In the genomic region with DNA sequence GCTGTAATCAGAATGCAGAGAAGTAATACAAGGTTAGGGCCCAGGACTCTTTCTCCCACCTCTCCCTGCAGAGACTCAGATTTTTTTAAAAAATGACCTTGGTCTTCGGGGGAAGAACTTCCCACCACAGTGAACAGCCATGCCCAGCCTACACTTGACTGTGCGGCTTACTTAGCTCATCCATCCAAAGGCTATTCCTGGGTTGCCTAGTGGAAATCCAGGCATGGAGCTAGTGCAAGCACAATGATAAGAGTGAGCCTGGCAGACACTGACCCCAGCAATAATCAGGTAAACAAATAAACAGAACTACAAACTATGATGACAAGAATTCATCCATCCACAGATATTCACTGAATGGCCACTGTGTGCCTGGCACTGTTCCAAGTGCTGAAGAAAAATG, we compare ENCODE assay signal across 36 cellular contexts. TPM values are rescaled to one million over a fixed set of nuclear protein-coding genes. Genes with fewer than 3 reads are reported as not detected.
"Had no signal": no experiment of that assay in that cellular context is flagged by ENCODE, and none has a peak within 500 bp of the region (broad histone marks: within the 10 kb centered on the region; RNA-seq: fewer than 3 reads in every experiment).

No MANE protein-coding gene starts in this region.

- H3K9me3 ChIP-seq: ascending aorta, Peyer's patch had no signal

- H3K9ac ChIP-seq: KMS-11 had no signal

- H3K4me3 Mint-ChIP-seq: activated B cell treated with CpG ODN at 0.5 μM for 24 hours; activated CD8-positive, alpha-beta T cell treated with anti-CD3 and anti-CD28 coated beads for 36 hours; activated naive CD4-positive, alpha-beta T cell treated with anti-CD3 and anti-CD28 coated beads, Interleukin-2, amount 50 U/mL, for 24 hours; activated naive CD8-positive, alpha-beta T cell treated with anti-CD3 and anti-CD28 coated beads, Interleukin-2, amount 10 ng/mL, durations not matched to agents 7 days and 5 days; activated T-cell treated with anti-CD3 and anti-CD28 coated beads, Interleukin-2, amount 50 U/mL, for 24 hours had no signal

- ATAC-seq: activated CD8-positive, alpha-beta T cell treated with anti-CD3 and anti-CD28 coated beads for 36 hours; PC-3 had no signal

- H3K4me1 Mint-ChIP-seq: activated B cell treated with CpG ODN at 0.5 μM for 24 hours; activated naive CD4-positive, alpha-beta T cell treated with anti-CD3 and anti-CD28 coated beads, Interleukin-2, amount 50 U/mL, for 24 hours; activated naive CD8-positive, alpha-beta T cell treated with anti-CD3 and anti-CD28 coated beads, Interleukin-2, amount 10 ng/mL, durations not matched to agents 7 days and 5 days had no signal

- H3K36me3 Mint-ChIP-seq: activated naive CD4-positive, alpha-beta T cell treated with anti-CD3 and anti-CD28 coated beads, Interleukin-2, amount 50 U/mL, for 24 hours; activated naive CD8-positive, alpha-beta T cell treated with anti-CD3 and anti-CD28 coated beads, Interleukin-2, amount 10 ng/mL, durations not matched to agents 7 days and 5 days had no signal

- H3K27me3 Mint-ChIP-seq: activated CD8-positive, alpha-beta T cell treated with anti-CD3 and anti-CD28 coated beads for 36 hours; activated naive CD8-positive, alpha-beta T cell treated with anti-CD3 and anti-CD28 coated beads, Interleukin-2, amount 10 ng/mL, durations not matched to agents 7 days and 5 days had no signal

- H3K36me3 ChIP-seq: ascending aorta, cardiac muscle cell, Peyer's patch had no signal

- H3K27ac Mint-ChIP-seq: activated B cell treated with CpG ODN at 0.5 μM for 24 hours; activated CD8-positive, alpha-beta T cell treated with anti-CD3 and anti-CD28 coated beads for 36 hours; activated naive CD4-positive, alpha-beta T cell treated with anti-CD3 and anti-CD28 coated beads, Interleukin-2, amount 50 U/mL, for 24 hours; activated naive CD8-positive, alpha-beta T cell treated with anti-CD3 and anti-CD28 coated beads, Interleukin-2, amount 10 ng/mL, durations not matched to agents 7 days and 5 days; activated T-cell treated with anti-CD3 and anti-CD28 coated beads, Interleukin-2, amount 50 U/mL, for 24 hours; activated T-helper 2 cell treated with anti-CD3 and anti-CD28 coated beads, Interferon-gamma antibody, Interleukin-2, Interleukin-4, amounts not matched to agents 10 μg/mL and 5 μg/mL and 100 μg/mL, durations not matched to agents 14 hours and 24 hours and 36 hours had no signal

- DNase-seq: activated B cell treated with CpG ODN at 0.5 μM for 24 hours; activated CD4-positive, alpha-beta T cell treated with anti-CD3 and anti-CD28 coated beads for 4 hours; activated CD4-positive, CD25-positive, alpha-beta regulatory T cell treated with anti-CD3 and anti-CD28 coated beads, Interleukin-2, amount 50 U/mL, for 72 hours; activated CD8-positive, alpha-beta T cell treated with anti-CD3 and anti-CD28 coated beads for 36 hours; activated gamma-delta T cell; activated naive CD4-positive, alpha-beta T cell treated with Interleukin-2 at 50 U/mL for 16 hours; activated naive CD8-positive, alpha-beta T cell treated with anti-CD3 and anti-CD28 coated beads, Interleukin-2, amount 10 ng/mL, durations not matched to agents 7 days and 5 days; activated T-cell treated with anti-CD3 and anti-CD28 coated beads, Interleukin-2, amount 50 U/mL, for 24 hours; amygdala; MM.1S; MV-4-11; NCI-H1092; NCI-H146; NCI-H187; NCI-H2029 treated with DMSO at 0.1 percent for 48 hours; NCI-H2107; NCI-H2171; NCI-H510A; NCI-H526; NCI-H748 treated with DMSO at 0.1 percent for 48 hours; NK-92 treated with Interleukin-12 subunit alpha and Interleukin-12 subunit beta, amount 100 ng/mL, for 24 hours; PC-3; Peyer's patch; RPMI8226; SW 1271; T-helper 1 cell; T-helper 2 cell; T-helper 9 cell had no signal

- H3K4me3 ChIP-seq: ascending aorta, cardiac muscle cell, Peyer's patch had no signal

- H3K27ac ChIP-seq: ascending aorta, cardiac muscle cell, KMS-11, Peyer's patch, VCaP had no signal

- H3K9me3 Mint-ChIP-seq: activated B cell treated with CpG ODN at 0.5 μM for 24 hours; activated CD8-positive, alpha-beta T cell treated with anti-CD3 and anti-CD28 coated beads for 36 hours; activated naive CD4-positive, alpha-beta T cell treated with anti-CD3 and anti-CD28 coated beads, Interleukin-2, amount 50 U/mL, for 24 hours; activated naive CD8-positive, alpha-beta T cell treated with anti-CD3 and anti-CD28 coated beads, Interleukin-2, amount 10 ng/mL, durations not matched to agents 7 days and 5 days; activated T-cell treated with anti-CD3 and anti-CD28 coated beads, Interleukin-2, amount 50 U/mL, for 24 hours; activated T-helper 2 cell treated with anti-CD3 and anti-CD28 coated beads, Interferon-gamma antibody, Interleukin-2, Interleukin-4, amounts not matched to agents 10 μg/mL and 5 μg/mL and 100 μg/mL, durations not matched to agents 14 hours and 24 hours and 36 hours had no signal

- H3K27me3 ChIP-seq: ascending aorta, cardiac muscle cell, Peyer's patch had no signal

- H3K4me2 ChIP-seq: KMS-11 had no signal

RNA-seq across cellular contexts. Expression of gene SERPINA5, which starts 14.7 kb away (rescaled TPM):
- total RNA-seq: activated B cell treated with CpG ODN at 0.5 μM for 24 hours; activated CD8-positive, alpha-beta memory T cell treated with anti-CD3 and anti-CD28 coated beads for 36 hours; activated CD8-positive, alpha-beta T cell treated with anti-CD3 and anti-CD28 coated beads for 36 hours; activated naive CD8-positive, alpha-beta T cell treated with anti-CD3 and anti-CD28 coated beads, Interleukin-2, amount 10 ng/mL, durations not matched to agents 7 days and 5 days; activated T-helper 2 cell treated with anti-CD3 and anti-CD28 coated beads, Interferon-gamma antibody, Interleukin-2, Interleukin-4, amounts not matched to agents 10 μg/mL and 5 μg/mL and 100 μg/mL, durations not matched to agents 14 hours and 24 hours and 36 hours; cardiac muscle cell; PC-3; Peyer's patch had no signal
- polyA plus RNA-seq: cardiac muscle cell had no signal

RNA-seq across cellular contexts. Expression of gene SERPINA3, which starts 16.3 kb away (rescaled TPM):
- total RNA-seq: activated B cell treated with CpG ODN at 0.5 μM for 24 hours; activated CD8-positive, alpha-beta memory T cell treated with anti-CD3 and anti-CD28 coated beads for 36 hours; activated CD8-positive, alpha-beta T cell treated with anti-CD3 and anti-CD28 coated beads for 36 hours; activated naive CD8-positive, alpha-beta T cell treated with anti-CD3 and anti-CD28 coated beads, Interleukin-2, amount 10 ng/mL, durations not matched to agents 7 days and 5 days; activated T-helper 2 cell treated with anti-CD3 and anti-CD28 coated beads, Interferon-gamma antibody, Interleukin-2, Interleukin-4, amounts not matched to agents 10 μg/mL and 5 μg/mL and 100 μg/mL, durations not matched to agents 14 hours and 24 hours and 36 hours; cardiac muscle cell; PC-3 had no signal

RNA-seq across cellular contexts. Expression of gene SERPINA4, which starts 34.7 kb away (rescaled TPM):
- total RNA-seq: activated B cell treated with CpG ODN at 0.5 μM for 24 hours; activated CD8-positive, alpha-beta memory T cell treated with anti-CD3 and anti-CD28 coated beads for 36 hours; activated CD8-positive, alpha-beta T cell treated with anti-CD3 and anti-CD28 coated beads for 36 hours; activated naive CD8-positive, alpha-beta T cell treated with anti-CD3 and anti-CD28 coated beads, Interleukin-2, amount 10 ng/mL, durations not matched to agents 7 days and 5 days; activated T-helper 2 cell treated with anti-CD3 and anti-CD28 coated beads, Interferon-gamma antibody, Interleukin-2, Interleukin-4, amounts not matched to agents 10 μg/mL and 5 μg/mL and 100 μg/mL, durations not matched to agents 14 hours and 24 hours and 36 hours; ascending aorta; cardiac muscle cell; LHCN-M2; PC-3; Peyer's patch had no signal
- polyA plus RNA-seq: cardiac muscle cell had no signal
